10 cellular contexts compared by ENCODE assay signal in genomic region chr14:103055693-103056092, GRCh38. TPM values are rescaled to one million over a fixed set of nuclear protein-coding genes. Genes with fewer than 3 reads are reported as not detected.
DNase-seq lines count a peak whose midpoint lies in the region; ATAC-seq lines count a peak whose summit lies in the region.
"Had no signal": no experiment of that assay in that cellular context is flagged by ENCODE, and none has a peak within 500 bp of the region (broad histone marks: within the 10 kb centered on the region; RNA-seq: fewer than 3 reads in every experiment).

No MANE protein-coding gene starts in this region.

- no peaks in the 10 kb centered on the region for H3K9me3 ChIP-seq in HAP-1
- H3K9me3 ChIP-seq in right cardiac atrium (ENCODE audit: control insufficient read depth, low read length): no peaks in the 10 kb centered on the region
- H3K9me3 ChIP-seq in skeletal muscle satellite cell (replicated peaks; ENCODE audit: low read length): no peaks in the 10 kb centered on the region

- H3K4me1 ChIP-seq in HAP-1 (peaks cover 22% of the 10 kb centered on the region), right cardiac atrium (ENCODE audit: control insufficient read depth, insufficient read depth, low read length) (peaks cover 4% of the 10 kb centered on the region), skeletal muscle satellite cell (ENCODE audit: control insufficient read depth, insufficient read depth, low read length) (peaks cover 24% of the 10 kb centered on the region)

- H3K4me3 ChIP-seq in HAP-1 (peak overlapping the region; percentile 64), right cardiac atrium (ENCODE audit: low read length) (peak overlapping the region; percentile 84), skeletal muscle satellite cell (ENCODE audit: low read length) (peak overlapping the region; percentile 91)

- 43% methylated on average over 8 of the region's 8 CpGs for WGBS in right cardiac atrium

- peak overlapping the region; percentile 76 for H3K9ac ChIP-seq in skeletal muscle satellite cell (ENCODE audit: low read depth, low read length)

- H3K36me3 ChIP-seq in HAP-1 (replicated peaks) (no peaks in the 10 kb centered on the region), skeletal muscle satellite cell (ENCODE audit: insufficient read depth, low read length) (peaks cover 4% of the 10 kb centered on the region)

- H3K27ac ChIP-seq in right cardiac atrium (ENCODE audit: low read length): no peak overlapping the region

- peak overlapping the region; percentile 64 for H3K4me3 Mint-ChIP-seq in activated CD4-positive, alpha-beta memory T cell treated with anti-CD3 and anti-CD28 coated beads for 36 hours

- no peaks in the 10 kb centered on the region for H3K27me3 ChIP-seq in HAP-1 (ENCODE audit: low read depth)
- no peaks in the 10 kb centered on the region for H3K27me3 ChIP-seq in right cardiac atrium (ENCODE audit: control insufficient read depth, insufficient read depth)
- no peaks in the 10 kb centered on the region for H3K27me3 ChIP-seq in skeletal muscle satellite cell (ENCODE audit: control insufficient read depth, insufficient read depth, low read length)

- POLR2A ChIA-PET in activated CD4-positive, alpha-beta memory T cell treated with anti-CD3 and anti-CD28 coated beads for 36 hours (lab: Charles Lee): no interaction called here

- ATAC-seq in right cardiac atrium (peak in 1 of 2 donors; percentile 66), HG02763 (IDR thresholded peaks at IDR 0.05; ENCODE audit: unreplicated experiment) (no peak), GM21825 (IDR thresholded peaks at IDR 0.05; ENCODE audit: unreplicated experiment) (no peak)

- H3K4me1 Mint-ChIP-seq in activated CD4-positive, alpha-beta memory T cell treated with anti-CD3 and anti-CD28 coated beads for 36 hours (ENCODE audit: low read depth): no peaks in the 10 kb centered on the region

- CTCF ChIA-PET in activated CD4-positive, alpha-beta memory T cell treated with anti-CD3 and anti-CD28 coated beads for 36 hours (lab: Charles Lee): no interaction called here

- H3K36me3 Mint-ChIP-seq in activated CD4-positive, alpha-beta memory T cell treated with anti-CD3 and anti-CD28 coated beads for 36 hours: no peaks in the 10 kb centered on the region

- in situ Hi-C loops in HAP-1 (cut with MboI; ENCODE audit: low sequenced_read_pairs): no loop called here

- peaks cover 12% of the 10 kb centered on the region for H3K27me3 Mint-ChIP-seq in activated CD4-positive, alpha-beta memory T cell treated with anti-CD3 and anti-CD28 coated beads for 36 hours

- H3K4me2 ChIP-seq in skeletal muscle satellite cell (ENCODE audit: low read length): peak overlapping the region; percentile 93

- DNase-seq in HAP-1 (ENCODE audit: low spot score in 2 of 2): no peak
- no peak for DNase-seq in activated CD4-positive, alpha-beta memory T cell treated with anti-CD3 and anti-CD28 coated beads for 36 hours
- peak in 1 of 3 donors; percentile 9 for DNase-seq in right cardiac atrium
- DNase-seq in AG08395 (ENCODE audit: low spot score): no peak
- DNase-seq in NCI-H1105 (lab: John Stamatoyannopoulos, UW): no peak
- DNase-seq: hippocampal formation, Karpas-422 had no signal

- H3K27ac Mint-ChIP-seq in activated CD4-positive, alpha-beta memory T cell treated with anti-CD3 and anti-CD28 coated beads for 36 hours: no peak overlapping the region

- intact Hi-C loops in activated CD4-positive, alpha-beta memory T cell treated with anti-CD3 and anti-CD28 coated beads for 36 hours (cut with micrococcal nuclease): no loop called here
- intact Hi-C loops in right cardiac atrium (cut with DNase I): no loop called here

- H3K9me3 Mint-ChIP-seq in activated CD4-positive, alpha-beta memory T cell treated with anti-CD3 and anti-CD28 coated beads for 36 hours: no peaks in the 10 kb centered on the region

RNA-seq across cellular contexts. Expression of gene CDC42BPB, which starts 1.7 kb away (rescaled TPM):
- 1 to 10 TPM; 6.4 to 7.4 TPM for total RNA-seq in activated CD4-positive, alpha-beta memory T cell treated with anti-CD3 and anti-CD28 coated beads for 36 hours
- total RNA-seq in right cardiac atrium: 10 to 100 TPM; 67.0 to 82.5 (median 69.8) TPM
- polyA plus RNA-seq in right cardiac atrium: 42.5 TPM
- total RNA-seq in skeletal muscle satellite cell (2012; rRNA removed): 76.8 and 85.8 TPM in 2 replicates

RNA-seq across cellular contexts. Expression of gene LBHD2, which starts 28.3 kb away (rescaled TPM):
- total RNA-seq in activated CD4-positive, alpha-beta memory T cell treated with anti-CD3 and anti-CD28 coated beads for 36 hours: not detected
- total RNA-seq in right cardiac atrium: not detected
- not detected for polyA plus RNA-seq in right cardiac atrium
- total RNA-seq in skeletal muscle satellite cell (2012; rRNA removed): not detected in 2 replicates

RNA-seq across cellular contexts. Expression of gene EXOC3L4, which starts 38.8 kb away (rescaled TPM):
- total RNA-seq in activated CD4-positive, alpha-beta memory T cell treated with anti-CD3 and anti-CD28 coated beads for 36 hours: not detected
- total RNA-seq in right cardiac atrium: 1 to 10 TPM in 3 of 4 donors, under 1 TPM in 1; 0.63 to 2.5 (median 1.1) TPM
- 1.4 TPM for polyA plus RNA-seq in right cardiac atrium
- not detected in 2 replicates for total RNA-seq in skeletal muscle satellite cell (2012; rRNA removed)

Comparison
In these comparisons a context has a peak if more than half of its experiments do, and no peak if none do; other contexts are left out.
1. RNA of gene CDC42BPB, which starts 1.7 kb away (total RNA-seq): 67.0 to 82.5 TPM in right cardiac atrium; 6.4 to 7.4 TPM in activated CD4-positive, alpha-beta memory T cell treated with anti-CD3 and anti-CD28 coated beads for 36 hours; every median in the first group is over 4 times any median in the second.
2. Peak in every context shown above with its lines, with median percentiles within 50 percentile points of each other: H3K4me3 ChIP-seq.